In the genomic region with DNA sequence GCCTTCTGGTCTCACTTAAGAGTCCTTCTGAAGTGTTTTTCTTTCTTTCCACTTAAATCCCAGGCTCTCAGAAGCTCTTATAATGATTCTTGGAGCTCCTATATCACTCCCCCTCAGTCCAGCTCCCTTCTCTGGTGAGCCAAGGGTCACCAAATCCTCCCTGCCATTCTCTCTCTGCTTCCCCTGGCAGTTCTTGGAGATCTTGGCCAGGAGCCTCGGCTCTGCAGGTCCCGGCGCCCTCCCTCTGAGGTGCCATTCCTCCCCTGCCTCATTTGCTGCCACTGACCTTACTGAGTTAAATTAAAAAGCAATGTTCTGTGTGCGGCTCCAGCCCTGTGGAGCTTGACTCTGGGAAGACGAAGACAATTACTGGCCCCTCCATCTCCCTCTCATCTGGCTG, we compare ENCODE assay signal across 30 cellular contexts. TPM values are rescaled to one million over a fixed set of nuclear protein-coding genes. Genes with fewer than 3 reads are reported as not detected.
"Had no signal": no experiment of that assay in that cellular context is flagged by ENCODE, and none has a peak within 500 bp of the region (broad histone marks: within the 10 kb centered on the region; RNA-seq: fewer than 3 reads in every experiment).

No MANE protein-coding gene starts in this region.

- H3K27ac Mint-ChIP-seq: activated CD4-positive, alpha-beta T cell treated with anti-CD3 and anti-CD28 coated beads, Interleukin-2, amount 10 ng/mL, durations not matched to agents 24 days and 14 days; activated CD8-positive, alpha-beta T cell treated with anti-CD3 and anti-CD28 coated beads for 36 hours; activated naive CD4-positive, alpha-beta T cell treated with anti-CD3 and anti-CD28 coated beads for 36 hours; activated naive CD4-positive, alpha-beta T cell treated with anti-CD3 and anti-CD28 coated beads, Interleukin-2, amount 50 U/mL, for 72 hours; activated T-helper 1 cell treated with anti-CD3 and anti-CD28 coated beads, Interleukin-12 subunit alpha, Interleukin-12 subunit beta, Interleukin-2, Interleukin-4 antibody, amounts not matched to agents 30 ng/mL and 10 ng/mL and 1 ng/mL, durations not matched to agents 14 hours and 24 hours and 36 hours; T-helper 1 cell treated with Interleukin-12 subunit alpha and Interleukin-12 subunit beta and Interleukin-4 antibody, amounts not matched to agents 30 μg/mL and 1 μg/mL, for 36 hours; T-helper 2 cell treated with Interferon-gamma antibody and Interleukin-4, amounts not matched to agents 5 μg/mL and 100 μg/mL, for 36 hours had no signal

- H3K4me3 Mint-ChIP-seq: activated CD4-positive, alpha-beta T cell treated with anti-CD3 and anti-CD28 coated beads, Interleukin-2, amount 10 ng/mL, durations not matched to agents 24 days and 14 days; activated CD8-positive, alpha-beta T cell treated with anti-CD3 and anti-CD28 coated beads for 36 hours; activated naive CD4-positive, alpha-beta T cell treated with anti-CD3 and anti-CD28 coated beads for 36 hours; activated T-cell treated with anti-CD3 and anti-CD28 coated beads, Interleukin-2, amount 50 U/mL, for 4 hours; activated T-helper 1 cell treated with anti-CD3 and anti-CD28 coated beads, Interleukin-12 subunit alpha, Interleukin-12 subunit beta, Interleukin-2, Interleukin-4 antibody, amounts not matched to agents 30 ng/mL and 10 ng/mL and 1 ng/mL, durations not matched to agents 14 hours and 24 hours and 36 hours; T-helper 1 cell treated with Interleukin-12 subunit alpha and Interleukin-12 subunit beta and Interleukin-4 antibody, amounts not matched to agents 30 μg/mL and 1 μg/mL, for 36 hours; T-helper 2 cell treated with Interferon-gamma antibody and Interleukin-4, amounts not matched to agents 5 μg/mL and 100 μg/mL, for 36 hours had no signal

- ATAC-seq: activated CD8-positive, alpha-beta T cell treated with anti-CD3 and anti-CD28 coated beads for 36 hours; activated naive CD4-positive, alpha-beta T cell treated with anti-CD3 and anti-CD28 coated beads, Interleukin-2, amount 50 U/mL, for 72 hours; activated T-cell treated with anti-CD3 and anti-CD28 coated beads, Interleukin-2, amount 50 U/mL, for 4 hours; PC-3 had no signal

- H3K36me3 Mint-ChIP-seq: activated naive CD4-positive, alpha-beta T cell treated with anti-CD3 and anti-CD28 coated beads, Interleukin-2, amount 50 U/mL, for 72 hours had no signal

- H3K9me3 Mint-ChIP-seq: activated CD4-positive, alpha-beta T cell treated with anti-CD3 and anti-CD28 coated beads, Interleukin-2, amount 10 ng/mL, durations not matched to agents 24 days and 14 days; activated CD8-positive, alpha-beta T cell treated with anti-CD3 and anti-CD28 coated beads for 36 hours; activated naive CD4-positive, alpha-beta T cell treated with anti-CD3 and anti-CD28 coated beads for 36 hours; activated naive CD4-positive, alpha-beta T cell treated with anti-CD3 and anti-CD28 coated beads, Interleukin-2, amount 50 U/mL, for 72 hours; activated T-cell treated with anti-CD3 and anti-CD28 coated beads, Interleukin-2, amount 50 U/mL, for 4 hours; activated T-helper 1 cell treated with anti-CD3 and anti-CD28 coated beads, Interleukin-12 subunit alpha, Interleukin-12 subunit beta, Interleukin-2, Interleukin-4 antibody, amounts not matched to agents 30 ng/mL and 10 ng/mL and 1 ng/mL, durations not matched to agents 14 hours and 24 hours and 36 hours; T-helper 1 cell treated with Interleukin-12 subunit alpha and Interleukin-12 subunit beta and Interleukin-4 antibody, amounts not matched to agents 30 μg/mL and 1 μg/mL, for 36 hours; T-helper 2 cell treated with Interferon-gamma antibody and Interleukin-4, amounts not matched to agents 5 μg/mL and 100 μg/mL, for 36 hours had no signal

- DNase-seq: activated CD4-positive, alpha-beta T cell treated with anti-CD3 and anti-CD28 coated beads, Interleukin-2, amount 10 ng/mL, durations not matched to agents 24 days and 14 days; activated CD4-positive, alpha-beta T cell treated with anti-CD3 and anti-CD28 coated beads, Interleukin-2, amount 50 U/mL, for 4 hours; activated CD8-positive, alpha-beta T cell treated with anti-CD3 and anti-CD28 coated beads for 36 hours; activated gamma-delta T cell treated with Interleukin-2 at 50 U/mL for 16 hours; activated naive CD4-positive, alpha-beta T cell treated with anti-CD3 and anti-CD28 coated beads for 36 hours; activated T-cell treated with anti-CD3 and anti-CD28 coated beads, Interleukin-2, amount 50 U/mL, for 4 hours; adrenal gland; brain microvascular endothelial cell; central memory CD4-positive, alpha-beta T cell; MM.1S; NCI-H1092 treated with DMSO at 0.1 percent for 48 hours; NCI-H1417; NCI-H146; NCI-H187; NCI-H2081; NCI-H510A treated with DMSO at 0.1 percent for 48 hours; NCI-H526 treated with DMSO at 0.1 percent for 48 hours; NK-92 treated with Interleukin-12 subunit alpha and Interleukin-12 subunit beta, amount 100 ng/mL, for 24 hours; PC-3; Peyer's patch; RPMI8226; SHP77 treated with DMSO at 0.1 percent for 48 hours; SK-N-SH had no signal

RNA-seq across cellular contexts. Expression of a gene that starts 7.0 kb away (rescaled TPM):
- total RNA-seq: activated CD4-positive, alpha-beta T cell treated with anti-CD3 and anti-CD28 coated beads, Interleukin-2, amount 10 ng/mL, durations not matched to agents 24 days and 14 days; activated CD8-positive, alpha-beta memory T cell treated with anti-CD3 and anti-CD28 coated beads for 36 hours; activated CD8-positive, alpha-beta T cell treated with anti-CD3 and anti-CD28 coated beads for 36 hours; activated naive CD4-positive, alpha-beta T cell treated with anti-CD3 and anti-CD28 coated beads for 36 hours; activated naive CD4-positive, alpha-beta T cell treated with anti-CD3 and anti-CD28 coated beads, Interleukin-2, amount 50 U/mL, for 72 hours; activated T-cell treated with anti-CD3 and anti-CD28 coated beads, Interleukin-2, amount 50 U/mL, for 4 hours; activated T-helper 1 cell treated with anti-CD3 and anti-CD28 coated beads, Interleukin-12 subunit alpha, Interleukin-12 subunit beta, Interleukin-2, Interleukin-4 antibody, amounts not matched to agents 30 ng/mL and 10 ng/mL and 1 ng/mL, durations not matched to agents 14 hours and 24 hours and 36 hours; adrenal gland; LHCN-M2; PC-3; Peyer's patch; SJSA1 had no signal
